ENCODE assay signal across 2 cellular contexts in genomic region chr7:12291870-12292269, GRCh38.
TF ChIP-seq lines count a peak whose summit lies in the region.

No MANE protein-coding gene starts in this region.

TF ChIP-seq in A549, 52 proteins besides CTCF, POLR2A, EP300 and RAD21 (continued from another document):
- TF ChIP-seq PBX3 (IDR thresholded peaks at IDR 0.05) (no peak), MAFK (IDR thresholded peaks at IDR 0.05; ENCODE audit: partially characterized antibody) (no peak), JUN (IDR thresholded peaks at IDR 0.05) (no peak), RARB (CRISPR knock-in tag; IDR thresholded peaks at IDR 0.05) (no peak), SMC3 (IDR thresholded peaks at IDR 0.05) (no peak), TFCP2L1 (CRISPR knock-in tag; IDR thresholded peaks at IDR 0.05) (no peak), CBX2 (IDR thresholded peaks at IDR 0.05; ENCODE audit: borderline replicate concordance, low read depth) (no peak), RNF2 (IDR thresholded peaks at IDR 0.05; ENCODE audit: borderline replicate concordance, low read depth) (no peak), HES2 (IDR thresholded peaks at IDR 0.05) (no peak), ZNF302 (CRISPR knock-in tag; IDR thresholded peaks at IDR 0.05) (no peak), HMGXB4 (CRISPR knock-in tag; IDR thresholded peaks at IDR 0.05; ENCODE audit: borderline replicate concordance) (no peak), MAX (IDR thresholded peaks at IDR 0.05) (no peak), BCL3 (IDR thresholded peaks at IDR 0.05) (no peak)

TF ChIP-seq in H1, 55 proteins besides CTCF, POLR2A, EP300 and RAD21 (continued from another document):
- TF ChIP-seq CHD2 (IDR thresholded peaks at IDR 0.05; ENCODE audit: low read length), result no peak
- TF ChIP-seq KDM5A (IDR thresholded peaks at IDR 0.05; ENCODE audit: low read length), result no peak
- TF ChIP-seq FOSL1 (IDR thresholded peaks at IDR 0.05; ENCODE audit: insufficient read depth, low read depth, low read length), result no peak
- TF ChIP-seq CHD1 (IDR thresholded peaks at IDR 0.05; ENCODE audit: low read depth, low read length), result no peak
- TF ChIP-seq BACH1 (IDR thresholded peaks at IDR 0.05; ENCODE audit: low read length), result no peak
- TF ChIP-seq YY1 (IDR thresholded peaks at IDR 0.05; ENCODE audit: low read depth, low read length), result no peak
- no peak for TF ChIP-seq GTF2F1 (IDR thresholded peaks at IDR 0.05; ENCODE audit: borderline replicate concordance, low read depth, low read length)
- TF ChIP-seq USF2 (IDR thresholded peaks at IDR 0.05; ENCODE audit: low read length), result no peak
- no peak for TF ChIP-seq NRF1 (IDR thresholded peaks at IDR 0.05; ENCODE audit: low read depth, low read length)
- no peak for TF ChIP-seq CHD7 (IDR thresholded peaks at IDR 0.05; ENCODE audit: insufficient replicate concordance, low read length)
- no peak for TF ChIP-seq E2F6 (IDR thresholded peaks at IDR 0.05)
- TF ChIP-seq SP4 (IDR thresholded peaks at IDR 0.05; ENCODE audit: low read length), result no peak
- no peak for TF ChIP-seq RFX5 (IDR thresholded peaks at IDR 0.05; ENCODE audit: borderline replicate concordance, low read depth, low read length)
- no peak for TF ChIP-seq SIRT6 (IDR thresholded peaks at IDR 0.05; ENCODE audit: low read length)
- no peak for TF ChIP-seq CEBPB (IDR thresholded peaks at IDR 0.05; ENCODE audit: low read depth, low read length)
- TF ChIP-seq SP1 (IDR thresholded peaks at IDR 0.05; ENCODE audit: low read depth, low read length), result no peak
- no peak for TF ChIP-seq BRCA1 (IDR thresholded peaks at IDR 0.05; ENCODE audit: low read depth, low read length)
